6 cellular contexts compared by ENCODE assay signal in genomic region chr10:10703390-10703789, GRCh38.
"Had no signal": no experiment of that assay in that cellular context is flagged by ENCODE, and none has a peak within 500 bp of the region (broad histone marks: within the 10 kb centered on the region; RNA-seq: fewer than 3 reads in every experiment).

No MANE protein-coding gene starts in this region.

- DNase-seq: H9, HCEC 1CT, HFFc6 had no signal

- H3K4me2 ChIP-seq: GM23338 had no signal

- H3K27me3 Mint-ChIP-seq: IgD-negative memory B cell had no signal

- H3K4me3 ChIP-seq: GM23338 had no signal

- H3K4me3 Mint-ChIP-seq: GM23338, H9, HFFc6, IgD-negative memory B cell had no signal

- H3K27ac Mint-ChIP-seq: GM23338, H9, HFFc6, IgD-negative memory B cell had no signal

- H3K27ac ChIP-seq: HL-60 had no signal

- H3K9me3 Mint-ChIP-seq: GM23338, H9, HFFc6, IgD-negative memory B cell had no signal

- H2AFZ ChIP-seq: GM23338 had no signal

- H3K36me3 Mint-ChIP-seq: IgD-negative memory B cell had no signal
